ENCODE assay signal across 18 cellular contexts in genomic region chr2:72788756-72789155, GRCh38. TPM values are rescaled to one million over a fixed set of nuclear protein-coding genes. Genes with fewer than 3 reads are reported as not detected.
DNase-seq lines count a peak whose midpoint lies in the region; ATAC-seq, FAIRE-seq and TF ChIP-seq lines count a peak whose summit lies in the region.
"Had no signal": no experiment of that assay in that cellular context is flagged by ENCODE, and none has a peak within 500 bp of the region (broad histone marks: within the 10 kb centered on the region; RNA-seq: fewer than 3 reads in every experiment).

No MANE protein-coding gene starts in this region.

- peak overlapping the region in 3 of 10 donors; percentile 3 to 25 (median 16) for H3K27ac ChIP-seq in heart right ventricle
- H3K27ac ChIP-seq: SJSA1, WERI-Rb-1 had no signal

- no peak for TF ChIP-seq CTCF in bronchial epithelial cell (IDR thresholded peaks at IDR 0.05; ENCODE audit: insufficient read depth, low read length, severe bottlenecking)
- no peak for TF ChIP-seq CTCF in heart right ventricle (IDR thresholded peaks at IDR 0.05)
- TF ChIP-seq CTCF in lower leg skin (IDR thresholded peaks at IDR 0.05) = no peak

- H3K36me3 ChIP-seq in bronchial epithelial cell (ENCODE audit: control insufficient read depth, insufficient read depth, low read length) = peaks cover 2% of the 10 kb centered on the region
- peaks cover 0 to 8% (median 0%) of the 10 kb centered on the region in 9 donors for H3K36me3 ChIP-seq in heart right ventricle
- H3K36me3 ChIP-seq: SJSA1, WERI-Rb-1 had no signal

- H3K4me3 ChIP-seq in bronchial epithelial cell (ENCODE audit: low read depth, low read length) (no peak overlapping the region), heart right ventricle (no peak overlapping the region), lower leg skin (ENCODE audit: low read depth, poor library complexity, severe bottlenecking) (no peak overlapping the region)
- H3K4me3 ChIP-seq: SJSA1, skin epidermis had no signal

- intact Hi-C loops in heart right ventricle (cut with DNase I) = loop anchor here in 2 of 10 donors (5.0 kb wide), 1 partner anchor 34 kb away; no protein-coding TSS in a partner anchor
- intact Hi-C loops in lower leg skin (cut with DNase I; ENCODE audit: low total_unique reads) = no loop called here

- no peak for TF ChIP-seq POLR2A in lower leg skin (IDR thresholded peaks at IDR 0.05)

- peak in 7 of 8 donors; percentile 51 to 93 (median 65) for ATAC-seq in heart right ventricle
- no peak for ATAC-seq in HG03457 (IDR thresholded peaks at IDR 0.05; ENCODE audit: unreplicated experiment)
- ATAC-seq: activated CD8-positive, alpha-beta memory T cell treated with anti-CD3 and anti-CD28 coated beads, Interleukin-2, amount 10 ng/mL, durations not matched to agents 7 days and 5 days; naive thymus-derived CD8-positive, alpha-beta T cell had no signal

- peaks cover 0 to 10% (median 0%) of the 10 kb centered on the region in 11 donors for H3K9me3 ChIP-seq in heart right ventricle
- H3K9me3 ChIP-seq: SJSA1 had no signal

- 100% methylated on average over 1 of the region's 1 CpG for WGBS in heart right ventricle, 2 donors
- WGBS in lower leg skin, 2 donors = 70 to 88% methylated on average over 1 of the region's 1 CpG

- peaks cover 2 to 31% (median 18%) of the 10 kb centered on the region in 9 donors for H3K4me1 ChIP-seq in heart right ventricle

- FAIRE-seq in bronchial epithelial cell (lab: Jason Lieb, UNC) = peak; percentile 7
- FAIRE-seq: colon, frontal cortex, kidney had no signal

- DNase-seq in HCEC 1CT = peak; percentile 45
- DNase-seq in bronchial epithelial cell (ENCODE audit: low read depth) = peak; percentile 87
- DNase-seq in heart right ventricle = no peak
- DNase-seq in stromal cell of bone marrow (ENCODE audit: low read depth) = peak; percentile 90
- no peak for DNase-seq in lower leg skin (ENCODE audit: low spot score in 2 of 2)
- DNase-seq in hypothalamus (lab: John Stamatoyannopoulos, UW) = no peak
- DNase-seq: activated CD8-positive, alpha-beta memory T cell treated with anti-CD3 and anti-CD28 coated beads, Interleukin-2, amount 10 ng/mL, durations not matched to agents 7 days and 5 days; COR-L47; kidney; naive thymus-derived CD8-positive, alpha-beta T cell; NCI-H146; NCI-H748 treated with DMSO at 0.1 percent for 48 hours; WERI-Rb-1 had no signal

- no peaks in the 10 kb centered on the region for H3K27me3 ChIP-seq in bronchial epithelial cell (ENCODE audit: control insufficient read depth, insufficient read depth, low read length)
- no peaks in the 10 kb centered on the region for H3K27me3 ChIP-seq in heart right ventricle
- H3K27me3 ChIP-seq: SJSA1 had no signal

RNA-seq across cellular contexts. Expression of gene EXOC6B, which starts 37.1 kb away (rescaled TPM):
- total RNA-seq in bronchial epithelial cell (26.9 and 41.7 TPM in 2 replicates), heart right ventricle (100 to 1,000 TPM in 9 of 10 donors, 10 to 100 TPM in 1; 97.9 to 243 (median 158) TPM), lower leg skin (100 to 1,000 TPM in 3 of 4 donors, 10 to 100 TPM in 1; 85.8 to 164 (median 103) TPM)
- polyA plus RNA-seq in heart right ventricle = 10 to 100 TPM; 16.3 to 20.2 TPM

Comparison
In these comparisons a context has a peak if more than half of its experiments do, and no peak if none do; other contexts are left out.
1. DNase-seq: peak in HCEC 1CT (single experiment), bronchial epithelial cell (single experiment) and stromal cell of bone marrow (single experiment); none in heart right ventricle (0 of 2), lower leg skin (0 of 2) and hypothalamus (0 of 51).